ENCODE assay signal across 27 cellular contexts in genomic region chr12:10159280-10159679, GRCh38. TPM values are rescaled to one million over a fixed set of nuclear protein-coding genes. Genes with fewer than 3 reads are reported as not detected.
DNase-seq lines count a peak whose midpoint lies in the region; TF ChIP-seq lines count a peak whose summit lies in the region.
"Had no signal": no experiment of that assay in that cellular context is flagged by ENCODE, and none has a peak within 500 bp of the region (broad histone marks: within the 10 kb centered on the region; RNA-seq: fewer than 3 reads in every experiment).

No MANE protein-coding gene starts in this region.

- BruUV-seq in OCI-LY7 (replicated peaks; lab: Mats Ljungman, UMichigan) = no TSS peak

- DNase-seq in NOMO-1 (lab: John Stamatoyannopoulos, UW; ENCODE audit: unreplicated experiment in 2 of 2) = peak; percentile 10 to 24
- DNase-seq in NOMO-1 treated with dmso at 0.1 percent for 144 hours (lab: John Stamatoyannopoulos, UW; ENCODE audit: unreplicated experiment) = no peak
- DNase-seq in MM.1S = no peak
- DNase-seq in OCI-LY7 (ENCODE audit: low spot score) = no peak
- DNase-seq in NCI-H1092 (lab: John Stamatoyannopoulos, UW) = no peak
- no peak for DNase-seq in NCI-H524 treated with DMSO at 0.1 percent for 48 hours (lab: John Stamatoyannopoulos, UW)
- no peak for DNase-seq in foreskin fibroblast
- no peak for DNase-seq in NCI-H2029 treated with DMSO at 0.1 percent for 48 hours (lab: John Stamatoyannopoulos, UW)
- DNase-seq: 8988T; ACHN; BE2C; CD4-positive, alpha-beta T cell; GDM1; GOT3; HFFc6; KG1; NCI-H1694; NCI-H2081; NCI-H2227 treated with DMSO at 0.1 percent for 48 hours; NCI-H69; SHP77 had no signal

- H3K9me2 ChIP-seq in MM.1S (replicated peaks; ENCODE audit: insufficient read depth, low read length) (no peaks in the 10 kb centered on the region), OCI-LY7 (ENCODE audit: insufficient read depth, low read length) (no peaks in the 10 kb centered on the region)

- H3K36me3 ChIP-seq in MM.1S (replicated peaks; ENCODE audit: insufficient read depth, low read length) (no peaks in the 10 kb centered on the region), OCI-LY7 (ENCODE audit: insufficient read depth, low read length) (no peaks in the 10 kb centered on the region; the same call in 1 of the 2 replicates)
- H3K36me3 ChIP-seq: BE2C, HAP-1 had no signal

- H4K20me1 ChIP-seq in MM.1S (ENCODE audit: insufficient read depth, low read length) (no peaks in the 10 kb centered on the region), OCI-LY7 (ENCODE audit: insufficient read depth, low read length) (no peaks in the 10 kb centered on the region)

- no peak overlapping the region for H3K9ac ChIP-seq in MM.1S (ENCODE audit: low read length)

- H3K4me2 ChIP-seq in MM.1S (ENCODE audit: low read depth, low read length) (0 out of 2 replicates have a peak overlapping the region, but pooled peaks have one; percentile 10), OCI-LY7 (ENCODE audit: low read length) (peak overlapping the region; percentile 61)

- POLR2A ChIA-PET in OCI-LY7 (lab: Charles Lee) = interaction anchor here (0.6 to 3.3 kb wide), 13 partner anchors 10 to 435 kb away, joined by 3 to 15 read pairs (median 5); partner anchors contain the start of gene OLR1

- intact Hi-C loops in OCI-LY7 (cut with micrococcal nuclease; ENCODE audit: unreplicated experiment) = no loop called here

- 0 out of 2 replicates have a peak, but pooled peaks cover 3% of the 10 kb centered on the region for H3F3A ChIP-seq in MM.1S (ENCODE audit: insufficient read depth, low read length)

- H3K27ac ChIP-seq in MM.1S (ENCODE audit: low read length) (no peak overlapping the region), OCI-LY7 (ENCODE audit: low read depth, low read length, poor library complexity, severe bottlenecking) (peak overlapping the region; percentile 16)
- H3K27ac ChIP-seq: RWPE1, SK-N-MC had no signal

- H3K4me1 ChIP-seq in MM.1S (ENCODE audit: low read length) (peaks cover 28% of the 10 kb centered on the region), OCI-LY7 (ENCODE audit: insufficient read depth, low read length, poor library complexity, severe bottlenecking) (peaks cover 40% of the 10 kb centered on the region)
- H3K4me1 ChIP-seq: BE2C, HAP-1 had no signal

- H3K27me3 ChIP-seq in MM.1S (replicated peaks; ENCODE audit: insufficient read depth, low read length) = no peaks in the 10 kb centered on the region

- H3K9me3 ChIP-seq in MM.1S (replicated peaks; ENCODE audit: insufficient read depth, low read length) (no peaks in the 10 kb centered on the region), OCI-LY7 (ENCODE audit: low read length) (peaks cover 8% of the 10 kb centered on the region; the same call in 1 of the 2 replicates)
- H3K9me3 ChIP-seq: BE2C, HAP-1 had no signal

- H3K79me2 ChIP-seq in MM.1S (ENCODE audit: low read length) (no peaks in the 10 kb centered on the region), OCI-LY7 (ENCODE audit: insufficient read depth, low read depth, low read length) (no peaks in the 10 kb centered on the region)

- TF ChIP-seq CTCF in MM.1S (IDR thresholded peaks at IDR 0.05; ENCODE audit: low read length) (no peak), OCI-LY7 (conservative IDR thresholded peaks at IDR 0.05; ENCODE audit: low read length) (no peak), foreskin fibroblast (IDR thresholded peaks at IDR 0.05; ENCODE audit: low read depth, low read length) (no peak)

- H3K4me3 ChIP-seq in MM.1S (ENCODE audit: low read length) (no peak overlapping the region), OCI-LY7 (ENCODE audit: low read depth, low read length, poor library complexity, severe bottlenecking) (peak overlapping the region; percentile 28), foreskin fibroblast (ENCODE audit: low read depth in 1 of 2, low read length in 2 of 2) (no peak overlapping the region)
- H3K4me3 ChIP-seq: GM12878, HAP-1, SK-N-MC had no signal

- no peak overlapping the region for H2AFZ ChIP-seq in MM.1S (ENCODE audit: low read length)
- H2AFZ ChIP-seq in OCI-LY7 (ENCODE audit: low read length) = peak overlapping the region; percentile 66

- CTCF ChIA-PET in OCI-LY7 (lab: Charles Lee; ENCODE audit: unreplicated experiment) = interaction anchor here (0.5 to 1.4 kb wide), 3 partner anchors 10 to 341 kb away, joined by 3 to 4 read pairs (median 3); no protein-coding TSS in a partner anchor

RNA-seq across cellular contexts. Expression of gene OLR1, which starts 12.7 kb away (rescaled TPM):
- not detected in 2 replicates for total RNA-seq in OCI-LY7 (2014; rRNA removed; shearing (Covaris generic))
- total RNA-seq in OCI-LY7 (2022) = not detected in 2 replicates
- total RNA-seq: CD4-positive, alpha-beta T cell; NCI-H460; T-helper 1 cell treated with Interleukin-12 subunit alpha and Interleukin-12 subunit beta and Interleukin-4 antibody, amounts not matched to agents 30 ng/mL and 1 ng/mL, for 36 hours had no signal

RNA-seq across cellular contexts. Expression of gene TMEM52B, which starts 19.6 kb away (rescaled TPM):
- not detected in 2 replicates for total RNA-seq in OCI-LY7 (2014; rRNA removed; shearing (Covaris generic))
- 0.21 and 0.22 TPM in 2 replicates for total RNA-seq in OCI-LY7 (2022)
- total RNA-seq: CD4-positive, alpha-beta T cell; GM12878; NCI-H460; T-helper 1 cell treated with Interleukin-12 subunit alpha and Interleukin-12 subunit beta and Interleukin-4 antibody, amounts not matched to agents 30 ng/mL and 1 ng/mL, for 36 hours had no signal

RNA-seq across cellular contexts. Expression of gene CLEC7A, which starts 29.3 kb away (rescaled TPM):
- total RNA-seq in OCI-LY7 (2014; rRNA removed; shearing (Covaris generic)) = not detected in 2 replicates
- total RNA-seq in OCI-LY7 (2022) = not detected in 2 replicates
- total RNA-seq: GM12878, HFFc6, NCI-H460 had no signal

RNA-seq across cellular contexts. Expression of gene GABARAPL1, which starts 53.4 kb away (rescaled TPM):
- total RNA-seq in OCI-LY7 (2014; rRNA removed; shearing (Covaris generic)) = 34.2 and 40.7 TPM in 2 replicates
- total RNA-seq in OCI-LY7 (2022) = 52.4 and 65.2 TPM in 2 replicates

Comparison
In these comparisons a context has a peak if more than half of its experiments do, and no peak if none do; other contexts are left out.
1. DNase-seq: peak in NOMO-1 (2 of 2); none in NOMO-1 treated with dmso at 0.1 percent for 144 hours (single experiment), MM.1S (single experiment), OCI-LY7 (single experiment), NCI-H1092 (single experiment), NCI-H524 treated with DMSO at 0.1 percent for 48 hours (single experiment), foreskin fibroblast (0 of 2) and NCI-H2029 treated with DMSO at 0.1 percent for 48 hours (single experiment).